34 cellular contexts compared by ENCODE assay signal in genomic region chr3:104631254-104631653, GRCh38.
"Had no signal": no experiment of that assay in that cellular context is flagged by ENCODE, and none has a peak within 500 bp of the region (broad histone marks: within the 10 kb centered on the region; RNA-seq: fewer than 3 reads in every experiment).

No MANE protein-coding gene starts in this region.

- H3K4me1 Mint-ChIP-seq: activated naive CD4-positive, alpha-beta T cell treated with anti-CD3 and anti-CD28 coated beads, Interleukin-2, amount 50 U/mL, for 24 hours; activated naive CD8-positive, alpha-beta T cell treated with anti-CD3 and anti-CD28 coated beads for 36 hours; activated naive CD8-positive, alpha-beta T cell treated with anti-CD3 and anti-CD28 coated beads, Interleukin-2, amount 50 U/mL, for 24 hours; T-cell had no signal

- FAIRE-seq: colon had no signal

- H3K27ac Mint-ChIP-seq: activated B cell treated with CpG ODN at 0.5 μM for 24 hours; activated CD8-positive, alpha-beta T cell treated with anti-CD3 and anti-CD28 coated beads for 36 hours; activated naive CD4-positive, alpha-beta T cell treated with anti-CD3 and anti-CD28 coated beads for 36 hours; activated naive CD4-positive, alpha-beta T cell treated with anti-CD3 and anti-CD28 coated beads, Interleukin-2, amount 50 U/mL, for 24 hours; activated naive CD8-positive, alpha-beta T cell treated with anti-CD3 and anti-CD28 coated beads for 36 hours; activated naive CD8-positive, alpha-beta T cell treated with anti-CD3 and anti-CD28 coated beads, Interleukin-2, amount 50 U/mL, for 24 hours; activated T-helper 1 cell treated with anti-CD3 and anti-CD28 coated beads, Interleukin-12 subunit alpha, Interleukin-12 subunit beta, Interleukin-2, Interleukin-4 antibody, amounts not matched to agents 30 ng/mL and 10 ng/mL and 1 ng/mL, durations not matched to agents 14 hours and 24 hours and 36 hours; activated T-helper 2 cell treated with anti-CD3 and anti-CD28 coated beads, Interferon-gamma antibody, Interleukin-2, Interleukin-4, amounts not matched to agents 10 μg/mL and 5 μg/mL and 100 μg/mL, durations not matched to agents 14 hours and 24 hours and 36 hours; effector memory CD8-positive, alpha-beta T cell; T-cell; T-helper 1 cell treated with Interleukin-12 subunit alpha and Interleukin-12 subunit beta and Interleukin-4 antibody, amounts not matched to agents 30 μg/mL and 1 μg/mL, for 36 hours had no signal

- H3K9me3 Mint-ChIP-seq: activated naive CD4-positive, alpha-beta T cell treated with anti-CD3 and anti-CD28 coated beads for 36 hours; activated naive CD4-positive, alpha-beta T cell treated with anti-CD3 and anti-CD28 coated beads, Interleukin-2, amount 50 U/mL, for 24 hours; activated T-helper 1 cell treated with anti-CD3 and anti-CD28 coated beads, Interleukin-12 subunit alpha, Interleukin-12 subunit beta, Interleukin-2, Interleukin-4 antibody, amounts not matched to agents 30 ng/mL and 10 ng/mL and 1 ng/mL, durations not matched to agents 14 hours and 24 hours and 36 hours; activated T-helper 2 cell treated with anti-CD3 and anti-CD28 coated beads, Interferon-gamma antibody, Interleukin-2, Interleukin-4, amounts not matched to agents 10 μg/mL and 5 μg/mL and 100 μg/mL, durations not matched to agents 14 hours and 24 hours and 36 hours; effector memory CD8-positive, alpha-beta T cell; T-helper 1 cell treated with Interleukin-12 subunit alpha and Interleukin-12 subunit beta and Interleukin-4 antibody, amounts not matched to agents 30 μg/mL and 1 μg/mL, for 36 hours had no signal

- H3K27me3 Mint-ChIP-seq: activated B cell treated with CpG ODN at 0.5 μM for 24 hours; activated CD8-positive, alpha-beta T cell treated with anti-CD3 and anti-CD28 coated beads for 36 hours had no signal

- DNase-seq: activated B cell treated with CpG ODN at 0.5 μM for 24 hours; activated CD4-positive, alpha-beta T cell treated with anti-CD3 and anti-CD28 coated beads for 48 hours; activated CD4-positive, alpha-beta T cell treated with anti-CD3 and anti-CD28 coated beads, Interleukin-2, amount 50 U/mL, for 1 hour; activated CD4-positive, alpha-beta T cell treated with anti-CD3 and anti-CD28 coated beads, Interleukin-2, amount 50 U/mL, for 48 hours; activated CD8-positive, alpha-beta memory T cell treated with anti-CD3 and anti-CD28 coated beads for 24 hours; activated CD8-positive, alpha-beta T cell treated with anti-CD3 and anti-CD28 coated beads for 36 hours; activated effector memory CD4-positive, alpha-beta T cell treated with anti-CD3 and anti-CD28 coated beads, Interleukin-2, amount 50 U/mL, for 16 hours; activated naive CD4-positive, alpha-beta T cell treated with anti-CD3 and anti-CD28 coated beads for 36 hours; activated naive CD8-positive, alpha-beta T cell treated with anti-CD3 and anti-CD28 coated beads for 36 hours; activated naive CD8-positive, alpha-beta T cell treated with anti-CD3 and anti-CD28 coated beads, Interleukin-2, amount 50 U/mL, for 24 hours; activated T-cell treated with anti-CD3 and anti-CD28 coated beads, Interleukin-2, amount 50 U/mL, for 48 hours; adrenal gland; amygdala; aorta; body of pancreas; caudate nucleus; cortex of kidney; dermis blood vessel endothelial cell; effector CD4-positive, alpha-beta T cell; effector memory CD8-positive, alpha-beta T cell; erythroblast; foreskin keratinocyte; gastrocnemius medialis; glutamatergic neuron; T-cell; T1000; WERI-Rb-1 had no signal

- H3K27ac ChIP-seq: adrenal gland, body of pancreas, esophagus muscularis mucosa, foreskin keratinocyte, gastrocnemius medialis, WERI-Rb-1 had no signal

- H3K4me3 Mint-ChIP-seq: activated B cell treated with CpG ODN at 0.5 μM for 24 hours; activated CD8-positive, alpha-beta T cell treated with anti-CD3 and anti-CD28 coated beads for 36 hours; activated naive CD4-positive, alpha-beta T cell treated with anti-CD3 and anti-CD28 coated beads for 36 hours; activated naive CD4-positive, alpha-beta T cell treated with anti-CD3 and anti-CD28 coated beads, Interleukin-2, amount 50 U/mL, for 24 hours; activated naive CD8-positive, alpha-beta T cell treated with anti-CD3 and anti-CD28 coated beads for 36 hours; activated naive CD8-positive, alpha-beta T cell treated with anti-CD3 and anti-CD28 coated beads, Interleukin-2, amount 50 U/mL, for 24 hours; activated T-helper 1 cell treated with anti-CD3 and anti-CD28 coated beads, Interleukin-12 subunit alpha, Interleukin-12 subunit beta, Interleukin-2, Interleukin-4 antibody, amounts not matched to agents 30 ng/mL and 10 ng/mL and 1 ng/mL, durations not matched to agents 14 hours and 24 hours and 36 hours; effector memory CD8-positive, alpha-beta T cell; T-cell; T-helper 1 cell treated with Interleukin-12 subunit alpha and Interleukin-12 subunit beta and Interleukin-4 antibody, amounts not matched to agents 30 μg/mL and 1 μg/mL, for 36 hours had no signal

- H3K36me3 Mint-ChIP-seq: activated naive CD4-positive, alpha-beta T cell treated with anti-CD3 and anti-CD28 coated beads, Interleukin-2, amount 50 U/mL, for 24 hours; activated naive CD8-positive, alpha-beta T cell treated with anti-CD3 and anti-CD28 coated beads for 36 hours; T-cell had no signal

- H3K36me3 ChIP-seq: adrenal gland, esophagus muscularis mucosa, gastrocnemius medialis, WERI-Rb-1 had no signal

- H3K4me3 ChIP-seq: adrenal gland, body of pancreas, esophagus muscularis mucosa, gastrocnemius medialis had no signal

- H3K9me3 ChIP-seq: adrenal gland, esophagus muscularis mucosa, gastrocnemius medialis had no signal

- H3K4me1 ChIP-seq: adrenal gland, esophagus muscularis mucosa, gastrocnemius medialis had no signal

- ATAC-seq: activated CD4-positive, CD25-positive, alpha-beta regulatory T cell treated with anti-CD3 and anti-CD28 coated beads, Interleukin-2, amount 50 U/mL, for 24 hours; activated CD8-positive, alpha-beta T cell treated with anti-CD3 and anti-CD28 coated beads for 36 hours; activated naive CD8-positive, alpha-beta T cell treated with anti-CD3 and anti-CD28 coated beads, Interleukin-2, amount 50 U/mL, for 24 hours; body of pancreas; effector memory CD8-positive, alpha-beta T cell; foreskin keratinocyte; gastrocnemius medialis; T-cell had no signal
